ENCODE assay signal across 8 cellular contexts in the genomic region with DNA sequence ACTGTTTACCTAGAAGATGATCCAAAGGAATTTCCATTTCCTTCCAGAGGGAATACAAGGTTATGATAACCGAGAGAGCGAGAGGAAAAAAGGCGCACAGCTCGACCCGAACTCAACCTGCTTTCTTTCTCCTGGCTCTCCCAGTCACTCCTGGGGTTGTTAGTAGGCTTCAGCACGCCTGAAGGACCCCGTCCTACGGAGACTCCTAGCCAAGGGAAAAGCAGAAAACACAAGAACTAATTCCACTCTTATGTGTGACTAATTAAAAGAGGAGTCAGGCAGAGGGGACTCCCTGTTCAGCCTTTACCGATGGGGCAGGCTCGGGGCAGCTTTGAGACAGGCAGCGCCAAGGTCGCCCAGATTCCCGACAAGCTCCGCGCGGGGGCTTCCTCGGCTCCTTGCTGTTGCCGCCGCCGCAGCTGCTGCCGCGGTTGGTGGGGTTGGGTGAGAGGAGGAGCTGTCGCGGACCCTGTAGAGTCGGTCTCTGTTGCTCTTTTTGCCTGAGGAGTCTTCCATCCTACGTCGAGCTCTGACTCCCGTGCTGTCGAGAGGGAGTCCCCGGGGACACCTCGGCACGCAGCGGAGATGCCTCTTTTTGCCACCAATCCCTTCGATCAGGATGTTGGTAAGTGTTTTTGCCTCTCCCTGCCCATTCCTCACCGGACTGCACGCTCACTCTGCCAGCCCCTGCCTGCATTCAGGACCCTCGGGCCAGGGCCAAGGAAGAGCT. TPM values are rescaled to one million over a fixed set of nuclear protein-coding genes. Genes with fewer than 3 reads are reported as not detected.
A peak's percentile ranks its signal among the peaks of the same experiment; 100 is the strongest.
DNase-seq lines count a peak whose midpoint lies in the region; ATAC-seq and TF ChIP-seq lines count a peak whose summit lies in the region.

Gene STAM, plus strand, starts transcription at position 397 of the 730 bp plus-strand sequence. Its CDS starts 189 bp downstream, at position 586.

- H3K36me3 Mint-ChIP-seq in activated T-cell treated with anti-CD3 and anti-CD28 coated beads, Interleukin-2, amount 50 U/mL, for 24 hours (ENCODE audit: low read depth), result peaks cover 41% of the 10 kb centered on the region

- no peaks in the 10 kb centered on the region for H3K27me3 Mint-ChIP-seq in activated T-cell treated with anti-CD3 and anti-CD28 coated beads, Interleukin-2, amount 50 U/mL, for 24 hours

- H3K4me1 ChIP-seq in esophagus (ENCODE audit: control insufficient read depth in 2 of 2, insufficient read depth in 2 of 2, low read length in 1 of 2), result peaks cover 0 to 2% of the 10 kb centered on the region in 2 donors
- H3K4me1 ChIP-seq in mucosa of stomach (ENCODE audit: control insufficient read depth, insufficient read depth, low read length), result peaks cover 20% of the 10 kb centered on the region

- H3K4me1 Mint-ChIP-seq in activated T-cell treated with anti-CD3 and anti-CD28 coated beads, Interleukin-2, amount 50 U/mL, for 24 hours (ENCODE audit: low read depth), result peaks cover 52% of the 10 kb centered on the region

- H3K4me3 Mint-ChIP-seq in activated T-cell treated with anti-CD3 and anti-CD28 coated beads, Interleukin-2, amount 50 U/mL, for 24 hours, result peak within 1 kb of the TSS; percentile 98

- no peaks in the 10 kb centered on the region for H3K9me3 ChIP-seq in esophagus (ENCODE audit: control insufficient read depth in 2 of 2, insufficient read depth in 1 of 2, low read depth in 1 of 2, low read length in 1 of 2)
- no peaks in the 10 kb centered on the region for H3K9me3 ChIP-seq in mucosa of stomach (ENCODE audit: control insufficient read depth, low read length)

- H3K4me3 ChIP-seq in esophagus (ENCODE audit: low read depth in 1 of 2, low read length in 2 of 2) (peak within 1 kb of the TSS; percentile 73 to 94), mucosa of stomach (ENCODE audit: low read length) (peak within 1 kb of the TSS; percentile 96)

- peak within 1 kb of the TSS; percentile 93 for H3K9ac ChIP-seq in mucosa of stomach (ENCODE audit: low read length)

- 0 to 1% methylated on average over 37 of the region's 37 CpGs for WGBS in esophagus, 2 donors

- no peaks in the 10 kb centered on the region for H3K36me3 ChIP-seq in esophagus (ENCODE audit: control insufficient read depth in 2 of 2, insufficient read depth in 2 of 2, low read length in 1 of 2)
- no peaks in the 10 kb centered on the region for H3K36me3 ChIP-seq in mucosa of stomach (ENCODE audit: control insufficient read depth, insufficient read depth, low read length)

- peaks cover 4% of the 10 kb centered on the region for H3K9me3 Mint-ChIP-seq in activated T-cell treated with anti-CD3 and anti-CD28 coated beads, Interleukin-2, amount 50 U/mL, for 24 hours

- DNase-seq in DMS79 (lab: John Stamatoyannopoulos, UW) (peak; percentile 53), KG1 (lab: John Stamatoyannopoulos, UW) (peak; percentile 96)
- DNase-seq in activated T-cell treated with anti-CD3 and anti-CD28 coated beads, Interleukin-2, amount 50 U/mL, for 24 hours, result peak; percentile 95
- peak; percentile 78 to 85 for DNase-seq in stimulated activated CD8-positive, alpha-beta memory T cell treated with anti-CD3 and anti-CD28 coated beads, Interleukin-7, amount 100 ng/mL, for 1 hour (ENCODE audit: low read depth in 2 of 2)

- H3K27ac Mint-ChIP-seq in activated T-cell treated with anti-CD3 and anti-CD28 coated beads, Interleukin-2, amount 50 U/mL, for 24 hours, result peak within 1 kb of the TSS; percentile 100

- peak; percentile 81 for ATAC-seq in GM21737 (IDR thresholded peaks at IDR 0.05; ENCODE audit: unreplicated experiment)

- no peaks in the 10 kb centered on the region for H3K27me3 ChIP-seq in esophagus (ENCODE audit: control insufficient read depth in 1 of 2, insufficient read depth in 2 of 2, low read length in 2 of 2)
- H3K27me3 ChIP-seq in mucosa of stomach (ENCODE audit: control insufficient read depth, insufficient read depth, low read length), result no peaks in the 10 kb centered on the region

- H3K27ac ChIP-seq in esophagus (ENCODE audit: low read depth in 2 of 2, low read length in 1 of 2), result peak within 1 kb of the TSS; percentile 94 to 99

TF ChIP-seq in PFSK-1, 5 proteins besides CTCF, POLR2A, EP300 and RAD21:
- TF ChIP-seq REST (IDR thresholded peaks at IDR 0.05; ENCODE audit: insufficient read depth in 1 of 2, low read depth in 2 of 2, low read length in 2 of 2) (peak in 1 of 2 experiments; percentile 28; a peak in 1 of 4 replicates), TAF1 (IDR thresholded peaks at IDR 0.05; ENCODE audit: borderline replicate concordance, insufficient read depth, low read length) (peak; percentile 83; the same call in 1 of the 2 replicates), SIN3A (IDR thresholded peaks at IDR 0.05; ENCODE audit: borderline replicate concordance, insufficient read depth, low read length) (no peak), POLR2AphosphoS5 (IDR thresholded peaks at IDR 0.05; ENCODE audit: low read depth, low read length) (peak; percentile 81; the same call in 1 of the 2 replicates), FOXP2 (optimal IDR thresholded peaks at IDR 0.05; ENCODE audit: borderline replicate concordance, extremely low read depth, extremely low read length, insufficient read depth) (peak; percentile 63)

RNA-seq across cellular contexts. Expression of gene STAM, which starts in this region (rescaled TPM):
- 8.9 TPM for polyA plus RNA-seq in PFSK-1 (2012; ENCODE audit: insufficient read length, low read depth)
- 1 to 10 TPM; 7.9 to 9.3 TPM for polyA plus RNA-seq in esophagus

Comparison
In these comparisons a context has a peak if more than half of its experiments do, and no peak if none do; other contexts are left out.
1. Peak in every context shown above with its lines: DNase-seq, ATAC-seq, H3K4me3 ChIP-seq and H3K27ac ChIP-seq.